Comparison of ENCODE assay signal across 36 cellular contexts in the genomic region with DNA sequence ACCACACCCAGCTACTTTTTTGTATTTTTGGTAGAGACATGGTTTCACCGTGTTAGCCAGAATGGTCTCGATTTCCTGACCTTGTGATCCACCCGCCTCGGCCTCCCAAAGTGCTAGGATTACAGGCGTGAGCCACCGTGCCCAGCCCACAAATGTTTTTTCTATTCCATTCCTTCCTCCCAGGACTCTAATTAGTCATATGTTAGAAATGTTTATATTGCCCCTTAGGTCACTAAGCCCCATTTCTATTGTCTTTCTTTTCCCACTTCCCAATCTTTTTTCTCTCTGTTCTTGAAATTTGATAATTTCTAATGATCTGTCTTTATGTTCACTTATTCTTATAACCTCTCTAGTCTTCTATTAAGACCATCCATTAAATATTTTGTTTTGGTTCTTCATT.
"Had no signal": no experiment of that assay in that cellular context is flagged by ENCODE, and none has a peak within 500 bp of the region (broad histone marks: within the 10 kb centered on the region; RNA-seq: fewer than 3 reads in every experiment).

No MANE protein-coding gene starts in this region.

- H3K9me3 Mint-ChIP-seq: activated naive CD4-positive, alpha-beta T cell treated with anti-CD3 and anti-CD28 coated beads, Interleukin-2, amount 10 ng/mL, durations not matched to agents 7 days and 5 days had no signal

- ATAC-seq: activated CD8-positive, alpha-beta memory T cell treated with anti-CD3 and anti-CD28 coated beads, Interleukin-2, amount 10 ng/mL, durations not matched to agents 7 days and 5 days; activated naive CD8-positive, alpha-beta T cell treated with anti-CD3 and anti-CD28 coated beads, Interleukin-2, amount 50 U/mL, for 24 hours; PC-3 had no signal

- DNase-seq: activated CD4-positive, alpha-beta memory T cell treated with anti-CD3 and anti-CD28 coated beads, Interleukin-2, amount 10 ng/mL, durations not matched to agents 7 days and 5 days; activated CD4-positive, alpha-beta T cell treated with anti-CD3 and anti-CD28 coated beads for 1 hour; activated CD4-positive, alpha-beta T cell treated with anti-CD3 and anti-CD28 coated beads for 48 hours; activated CD4-positive, CD25-positive, alpha-beta regulatory T cell; activated CD8-positive, alpha-beta memory T cell treated with anti-CD3 and anti-CD28 coated beads for 24 hours; activated CD8-positive, alpha-beta memory T cell treated with anti-CD3 and anti-CD28 coated beads, Interleukin-2, amount 10 ng/mL, durations not matched to agents 7 days and 5 days; activated CD8-positive, alpha-beta memory T cell treated with anti-CD3 and anti-CD28 coated beads, Interleukin-2, amount 50 U/mL, for 48 hours; activated effector memory CD4-positive, alpha-beta T cell treated with Interleukin-2 at 50 U/mL for 16 hours; activated naive CD4-positive, alpha-beta T cell treated with anti-CD3 and anti-CD28 coated beads, Interleukin-2, amount 10 ng/mL, durations not matched to agents 7 days and 5 days; activated naive CD8-positive, alpha-beta T cell treated with anti-CD3 and anti-CD28 coated beads, Interleukin-2, amount 50 U/mL, for 24 hours; activated T-cell treated with anti-CD3 and anti-CD28 coated beads, Interleukin-2, amount 50 U/mL, for 48 hours; anterior cingulate cortex; central memory CD4-positive, alpha-beta T cell; Karpas-422; MM.1S; MV-4-11; NCI-H1092; NCI-H1417; NCI-H146; NCI-H187; NCI-H2029 treated with DMSO at 0.1 percent for 48 hours; NCI-H2107; NCI-H2171; NCI-H510A; NCI-H526; NCI-H748 treated with DMSO at 0.1 percent for 48 hours; NK-92 treated with Interleukin-12 subunit alpha and Interleukin-12 subunit beta, amount 100 ng/mL, for 24 hours; PC-3; Right ventricle myocardium superior; SW 1271; T-helper 1 cell; T-helper 2 cell; T1000; WERI-Rb-1 had no signal

- H3K36me3 Mint-ChIP-seq: activated naive CD4-positive, alpha-beta T cell treated with anti-CD3 and anti-CD28 coated beads, Interleukin-2, amount 10 ng/mL, durations not matched to agents 7 days and 5 days had no signal

- H3K4me1 Mint-ChIP-seq: activated CD4-positive, alpha-beta memory T cell treated with anti-CD3 and anti-CD28 coated beads, Interleukin-2, amount 10 ng/mL, durations not matched to agents 7 days and 5 days; activated CD8-positive, alpha-beta memory T cell treated with anti-CD3 and anti-CD28 coated beads, Interleukin-2, amount 10 ng/mL, durations not matched to agents 7 days and 5 days; activated naive CD4-positive, alpha-beta T cell treated with anti-CD3 and anti-CD28 coated beads, Interleukin-2, amount 10 ng/mL, durations not matched to agents 7 days and 5 days; activated naive CD8-positive, alpha-beta T cell treated with anti-CD3 and anti-CD28 coated beads, Interleukin-2, amount 50 U/mL, for 24 hours; brain had no signal

- H3K36me3 ChIP-seq: WERI-Rb-1 had no signal

- H3K27ac ChIP-seq: WERI-Rb-1 had no signal

- H3K4me3 Mint-ChIP-seq: activated CD4-positive, alpha-beta memory T cell treated with anti-CD3 and anti-CD28 coated beads, Interleukin-2, amount 10 ng/mL, durations not matched to agents 7 days and 5 days; activated CD8-positive, alpha-beta memory T cell treated with anti-CD3 and anti-CD28 coated beads, Interleukin-2, amount 10 ng/mL, durations not matched to agents 7 days and 5 days; activated naive CD4-positive, alpha-beta T cell treated with anti-CD3 and anti-CD28 coated beads, Interleukin-2, amount 10 ng/mL, durations not matched to agents 7 days and 5 days; activated naive CD8-positive, alpha-beta T cell; activated naive CD8-positive, alpha-beta T cell treated with anti-CD3 and anti-CD28 coated beads, Interleukin-2, amount 50 U/mL, for 24 hours; brain had no signal

- H3K27ac Mint-ChIP-seq: activated CD4-positive, alpha-beta memory T cell treated with anti-CD3 and anti-CD28 coated beads, Interleukin-2, amount 10 ng/mL, durations not matched to agents 7 days and 5 days; activated CD8-positive, alpha-beta memory T cell treated with anti-CD3 and anti-CD28 coated beads, Interleukin-2, amount 10 ng/mL, durations not matched to agents 7 days and 5 days; activated naive CD4-positive, alpha-beta T cell treated with anti-CD3 and anti-CD28 coated beads, Interleukin-2, amount 10 ng/mL, durations not matched to agents 7 days and 5 days; activated naive CD8-positive, alpha-beta T cell; activated naive CD8-positive, alpha-beta T cell treated with anti-CD3 and anti-CD28 coated beads, Interleukin-2, amount 50 U/mL, for 24 hours; brain had no signal
